8 cellular contexts compared by ENCODE assay signal in the genomic region with DNA sequence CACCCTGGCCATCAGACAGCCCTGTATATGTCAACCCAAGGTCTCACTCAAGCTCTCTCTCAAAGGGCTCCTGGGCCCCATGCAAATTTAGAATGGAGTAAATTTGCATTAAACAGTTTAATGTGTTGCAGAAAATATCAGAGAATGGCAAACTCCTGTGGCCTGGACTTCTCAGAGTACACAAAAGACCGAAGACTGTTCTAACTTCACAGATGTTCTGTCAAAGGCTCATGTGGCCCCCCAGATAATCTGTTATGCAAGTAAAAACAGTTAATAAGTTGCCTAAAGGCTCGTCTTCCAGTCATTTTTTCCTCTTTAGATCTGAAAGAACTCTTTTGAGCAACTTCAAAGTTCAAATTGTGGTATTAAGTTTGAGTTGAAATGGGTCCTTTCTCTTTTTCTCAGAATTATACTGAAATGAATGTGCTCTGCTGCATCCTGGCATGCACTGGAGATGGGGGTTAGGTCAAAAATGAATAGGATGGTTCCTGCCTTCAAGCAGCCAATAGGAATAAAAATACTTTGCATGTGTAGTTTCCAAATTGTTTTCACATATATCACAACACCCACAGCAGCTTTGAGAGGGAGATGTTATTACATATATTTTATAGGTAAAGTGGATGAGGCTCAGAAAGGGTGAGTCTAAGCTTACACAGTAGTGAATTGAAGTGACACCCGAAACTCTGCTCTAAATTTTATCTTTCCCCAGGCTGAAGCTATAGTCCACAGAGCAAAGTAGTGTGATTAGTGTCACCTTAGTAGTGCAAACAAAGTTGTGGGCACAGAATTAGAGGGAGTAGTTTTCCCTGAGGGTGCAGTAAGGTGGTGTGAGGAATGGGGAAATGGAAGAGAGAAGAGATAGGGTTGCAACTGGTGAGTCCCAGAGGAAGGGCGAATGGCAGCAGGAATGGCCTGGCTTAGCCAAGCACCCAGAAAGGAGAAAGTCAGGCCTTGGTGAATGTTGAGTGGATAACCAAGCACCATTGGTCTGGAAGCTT.
DNase-seq lines count a peak whose midpoint lies in the region; ATAC-seq, FAIRE-seq and TF ChIP-seq lines count a peak whose summit lies in the region.

No MANE protein-coding gene starts in this region.

- H3K79me2 ChIP-seq in OCI-LY3 (ENCODE audit: low read length) (no peaks in the 10 kb centered on the region), neural progenitor cell (ENCODE audit: low read depth) (no peaks in the 10 kb centered on the region)

- ATAC-seq in GM21825 (IDR thresholded peaks at IDR 0.05; ENCODE audit: unreplicated experiment) = peak; percentile 59

- H3K9me3 ChIP-seq in OCI-LY3 (ENCODE audit: insufficient read depth, low read length) (no peaks in the 10 kb centered on the region), neural progenitor cell (ENCODE audit: low read depth) (no peaks in the 10 kb centered on the region), small intestine (ENCODE audit: control insufficient read depth, low read depth) (no peaks in the 10 kb centered on the region)

- H3K27ac Mint-ChIP-seq in activated T-cell treated with anti-CD3 and anti-CD28 coated beads, Interleukin-2, amount 50 U/mL, for 24 hours = peak overlapping the region; percentile 90
- peak overlapping the region; percentile 95 for H3K27ac Mint-ChIP-seq in neural progenitor cell

- H3F3A ChIP-seq in neural progenitor cell (ENCODE audit: low read depth) = peaks cover 40% of the 10 kb centered on the region

- TF ChIP-seq CTCF in OCI-LY3 (IDR thresholded peaks at IDR 0.05; ENCODE audit: low read depth, low read length) = no peak
- no peak for TF ChIP-seq CTCF in neural progenitor cell (IDR thresholded peaks at IDR 0.05)

- peak overlapping the region; percentile 70 for H3K4me2 ChIP-seq in OCI-LY3 (ENCODE audit: low read length)
- peak overlapping the region; percentile 49 for H3K4me2 ChIP-seq in neural progenitor cell

- H3K9ac ChIP-seq in OCI-LY3 (ENCODE audit: low read length) (no peak overlapping the region), neural progenitor cell (no peak overlapping the region)

- peak overlapping the region; percentile 22 for H3K4me3 ChIP-seq in OCI-LY3 (ENCODE audit: low read length)
- H3K4me3 ChIP-seq in neural progenitor cell = no peak overlapping the region
- no peak overlapping the region for H3K4me3 ChIP-seq in small intestine (ENCODE audit: low read depth in 1 of 2, low read length in 2 of 2)

- DNase-seq in activated T-cell treated with anti-CD3 and anti-CD28 coated beads, Interleukin-2, amount 50 U/mL, for 24 hours = no peak
- DNase-seq in activated T-cell treated with anti-CD3 and anti-CD28 coated beads, Interleukin-2, amount 50 U/mL, for 1 hour = no peak
- no peak for DNase-seq in neural progenitor cell (ENCODE audit: low spot score)
- no peak for DNase-seq in DMS 273 (lab: John Stamatoyannopoulos, UW; ENCODE audit: unreplicated experiment)
- DNase-seq in NCI-H748 treated with DMSO at 0.1 percent for 48 hours (lab: John Stamatoyannopoulos, UW) = no peak
- DNase-seq in small intestine = no peak

- H3K27me3 Mint-ChIP-seq in activated T-cell treated with anti-CD3 and anti-CD28 coated beads, Interleukin-2, amount 50 U/mL, for 24 hours = no peaks in the 10 kb centered on the region
- peaks cover 9% of the 10 kb centered on the region for H3K27me3 Mint-ChIP-seq in neural progenitor cell (ENCODE audit: insufficient read depth, low read depth)

- H2AFZ ChIP-seq in OCI-LY3 (ENCODE audit: low read depth, low read length) = peak overlapping the region; percentile 29
- H2AFZ ChIP-seq in neural progenitor cell (replicated peaks) = peak overlapping the region; percentile 42

- H3K4me1 ChIP-seq in OCI-LY3 (ENCODE audit: low read length) = peaks cover 23% of the 10 kb centered on the region
- peaks cover 47% of the 10 kb centered on the region for H3K4me1 ChIP-seq in neural progenitor cell
- no peaks in the 10 kb centered on the region for H3K4me1 ChIP-seq in small intestine (ENCODE audit: control insufficient read depth in 2 of 2, insufficient read depth in 1 of 2, low read depth in 1 of 2, low read length in 1 of 2)

- H3K27me3 ChIP-seq in OCI-LY3 (ENCODE audit: low read depth, low read length) (no peaks in the 10 kb centered on the region), neural progenitor cell (no peaks in the 10 kb centered on the region), small intestine (ENCODE audit: control insufficient read depth in 2 of 2, insufficient read depth in 2 of 2, low read length in 2 of 2) (no peaks in the 10 kb centered on the region)

- peak overlapping the region; percentile 67 for H3K27ac ChIP-seq in OCI-LY3 (ENCODE audit: low read length)
- no peak overlapping the region for H3K27ac ChIP-seq in neural progenitor cell
- no peak overlapping the region for H3K27ac ChIP-seq in small intestine (ENCODE audit: low read depth in 1 of 2, low read length in 1 of 2)

- no peaks in the 10 kb centered on the region for H3K9me3 Mint-ChIP-seq in activated T-cell treated with anti-CD3 and anti-CD28 coated beads, Interleukin-2, amount 50 U/mL, for 24 hours
- peaks cover 10% of the 10 kb centered on the region for H3K9me3 Mint-ChIP-seq in neural progenitor cell

- 79 to 85% (median 81%) methylated on average over 4 of the region's 4 CpGs for WGBS in small intestine, 3 donors

- H4K20me1 ChIP-seq in OCI-LY3 (ENCODE audit: insufficient read depth, low read length) = no peaks in the 10 kb centered on the region
- no peaks in the 10 kb centered on the region for H4K20me1 ChIP-seq in neural progenitor cell (ENCODE audit: low read depth)

- FAIRE-seq in small intestine (lab: Jason Lieb, UNC) = no peak

- H3K36me3 Mint-ChIP-seq in activated T-cell treated with anti-CD3 and anti-CD28 coated beads, Interleukin-2, amount 50 U/mL, for 24 hours (ENCODE audit: low read depth) = no peaks in the 10 kb centered on the region
- H3K36me3 Mint-ChIP-seq in neural progenitor cell = no peaks in the 10 kb centered on the region

- peaks cover 49% of the 10 kb centered on the region for H3K4me1 Mint-ChIP-seq in activated T-cell treated with anti-CD3 and anti-CD28 coated beads, Interleukin-2, amount 50 U/mL, for 24 hours (ENCODE audit: low read depth)
- peaks cover 49% of the 10 kb centered on the region for H3K4me1 Mint-ChIP-seq in neural progenitor cell

- H3K4me3 Mint-ChIP-seq in activated T-cell treated with anti-CD3 and anti-CD28 coated beads, Interleukin-2, amount 50 U/mL, for 24 hours = peak overlapping the region; percentile 39
- peak overlapping the region; percentile 17 for H3K4me3 Mint-ChIP-seq in neural progenitor cell

- no peaks in the 10 kb centered on the region for H3K36me3 ChIP-seq in OCI-LY3 (replicated peaks; ENCODE audit: low read depth, low read length)
- H3K36me3 ChIP-seq in neural progenitor cell = no peaks in the 10 kb centered on the region
- H3K36me3 ChIP-seq in small intestine (ENCODE audit: control insufficient read depth in 2 of 2, insufficient read depth in 2 of 2, low read length in 2 of 2) = no peaks in the 10 kb centered on the region
